In the genomic region with DNA sequence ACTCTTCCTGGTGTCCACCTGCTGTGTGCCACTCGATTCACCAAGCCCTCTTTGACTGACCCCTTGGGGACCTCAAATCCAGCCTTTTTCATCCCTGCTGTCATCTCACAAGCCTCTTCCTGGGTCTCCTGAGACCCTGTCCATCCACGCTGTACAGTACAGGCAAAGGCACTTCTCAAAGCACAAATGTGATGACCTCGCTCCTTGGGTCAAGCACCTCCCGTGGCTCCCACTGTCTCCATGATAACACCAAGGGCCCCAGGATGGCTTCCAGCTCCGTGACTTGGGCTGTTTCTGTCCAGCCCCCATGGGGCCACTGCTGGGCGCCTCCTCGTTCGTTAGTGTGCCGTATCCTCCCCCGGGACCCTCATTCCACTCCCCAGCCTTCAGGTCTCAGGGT, we compare ENCODE assay signal across 28 cellular contexts. TPM values are rescaled to one million over a fixed set of nuclear protein-coding genes. Genes with fewer than 3 reads are reported as not detected.
DNase-seq lines count a peak whose midpoint lies in the region; ATAC-seq and TF ChIP-seq lines count a peak whose summit lies in the region.
"Had no signal": no experiment of that assay in that cellular context is flagged by ENCODE, and none has a peak within 500 bp of the region (broad histone marks: within the 10 kb centered on the region; RNA-seq: fewer than 3 reads in every experiment).

No MANE protein-coding gene starts in this region.

- no peaks in the 10 kb centered on the region for H3K9me3 Mint-ChIP-seq in CD8-positive, alpha-beta T cell
- peaks cover 6% of the 10 kb centered on the region for H3K9me3 Mint-ChIP-seq in glutamatergic neuron (ENCODE audit: unreplicated experiment)
- H3K9me3 Mint-ChIP-seq: activated naive CD4-positive, alpha-beta T cell treated with anti-CD3 and anti-CD28 coated beads, Interleukin-2, amount 10 ng/mL, durations not matched to agents 7 days and 5 days; activated T-cell treated with anti-CD3 and anti-CD28 coated beads, Interleukin-2, amount 50 U/mL, for 72 hours; effector memory CD8-positive, alpha-beta T cell; naive B cell had no signal

- no peaks in the 10 kb centered on the region for H3K9me3 ChIP-seq in CD8-positive, alpha-beta T cell (ENCODE audit: low read length)
- H3K9me3 ChIP-seq in OCI-LY1 (ENCODE audit: low read length) (no peaks in the 10 kb centered on the region), gastrocnemius medialis (no peaks in the 10 kb centered on the region), left ventricle myocardium inferior (replicated peaks) (no peaks in the 10 kb centered on the region)
- H3K9me3 ChIP-seq: BLaER1 treated with 17β-estradiol and CSF1 and Interleukin-3, amounts not matched to agents 10 nM and 100 nM; colonic mucosa; stomach; tibial artery had no signal

- no peaks in the 10 kb centered on the region for H3K36me3 ChIP-seq in CD8-positive, alpha-beta T cell (ENCODE audit: insufficient read depth, low read length)
- H3K36me3 ChIP-seq in OCI-LY1 (ENCODE audit: insufficient read depth, low read length) (no peaks in the 10 kb centered on the region), gastrocnemius medialis (no peaks in the 10 kb centered on the region), left ventricle myocardium inferior (no peaks in the 10 kb centered on the region)
- H3K36me3 ChIP-seq: BLaER1 treated with 17β-estradiol and CSF1 and Interleukin-3, amounts not matched to agents 10 nM and 100 nM; colonic mucosa; stomach; tibial artery had no signal

- no peaks in the 10 kb centered on the region for H3K4me1 ChIP-seq in CD8-positive, alpha-beta T cell (ENCODE audit: insufficient read depth, low read length)
- H3K4me1 ChIP-seq in OCI-LY1 (ENCODE audit: insufficient read depth, low read length, severe bottlenecking) (peaks cover 26% of the 10 kb centered on the region), gastrocnemius medialis (peaks cover 64 to 74% of the 10 kb centered on the region in 2 donors), left ventricle myocardium inferior (peaks cover 24% of the 10 kb centered on the region)
- H3K4me1 ChIP-seq: colonic mucosa, tibial artery had no signal

- no peaks in the 10 kb centered on the region for H3K27me3 ChIP-seq in CD8-positive, alpha-beta T cell (ENCODE audit: insufficient read depth, low read length)
- H3K27me3 ChIP-seq in OCI-LY1 (ENCODE audit: insufficient read depth, low read length) (no peaks in the 10 kb centered on the region), gastrocnemius medialis (no peaks in the 10 kb centered on the region), left ventricle myocardium inferior (ENCODE audit: low read depth) (no peaks in the 10 kb centered on the region)
- H3K27me3 ChIP-seq: BLaER1 treated with 17β-estradiol and CSF1 and Interleukin-3, amounts not matched to agents 10 nM and 100 nM; colonic mucosa; stomach; tibial artery had no signal

- H3F3A ChIP-seq in OCI-LY1 (ENCODE audit: insufficient read depth, low read length) = 0 out of 2 replicates have a peak, but pooled peaks cover 4% of the 10 kb centered on the region

- no peaks in the 10 kb centered on the region for H3K9me2 ChIP-seq in OCI-LY1 (ENCODE audit: low read depth, low read length)

- TF ChIP-seq CTCF in CD8-positive, alpha-beta T cell (IDR thresholded peaks at IDR 0.05) = no peak
- no peak for TF ChIP-seq CTCF in OCI-LY1 (IDR thresholded peaks at IDR 0.05; ENCODE audit: low read length)
- no peak for TF ChIP-seq CTCF in glutamatergic neuron (IDR thresholded peaks at IDR 0.05; ENCODE audit: partially characterized antibody, unreplicated experiment)
- TF ChIP-seq CTCF in gastrocnemius medialis (IDR thresholded peaks at IDR 0.05 in 4 of 5, conservative IDR thresholded peaks at IDR 0.05 in 1 of 5) = no peak
- TF ChIP-seq CTCF in left ventricle myocardium inferior (IDR thresholded peaks at IDR 0.05; ENCODE audit: borderline replicate concordance) = no peak

- H3K4me3 Mint-ChIP-seq in CD8-positive, alpha-beta T cell = no peak overlapping the region
- peak overlapping the region; percentile 69 for H3K4me3 Mint-ChIP-seq in glutamatergic neuron (ENCODE audit: unreplicated experiment)
- H3K4me3 Mint-ChIP-seq: activated naive CD4-positive, alpha-beta T cell treated with anti-CD3 and anti-CD28 coated beads, Interleukin-2, amount 10 ng/mL, durations not matched to agents 7 days and 5 days; activated T-cell treated with anti-CD3 and anti-CD28 coated beads, Interleukin-2, amount 50 U/mL, for 72 hours; effector memory CD8-positive, alpha-beta T cell had no signal

- no peak for DNase-seq in CD8-positive, alpha-beta T cell
- DNase-seq in glutamatergic neuron = no peak
- no peak for DNase-seq in gastrocnemius medialis
- no peak for DNase-seq in activated effector memory CD4-positive, alpha-beta T cell treated with Interleukin-2 at 50 U/mL for 16 hours
- no peak for DNase-seq in NCI-H524 treated with DMSO at 0.1 percent for 48 hours (lab: John Stamatoyannopoulos, UW)
- DNase-seq in left ventricle myocardium inferior = no peak
- DNase-seq: activated CD4-positive, alpha-beta T cell treated with anti-CD3 and anti-CD28 coated beads for 4 hours; activated naive CD4-positive, alpha-beta T cell treated with anti-CD3 and anti-CD28 coated beads, Interleukin-2, amount 10 ng/mL, durations not matched to agents 7 days and 5 days; activated T-cell treated with anti-CD3 and anti-CD28 coated beads, Interleukin-2, amount 50 U/mL, for 72 hours; amniotic stem cell; colonic mucosa; effector memory CD8-positive, alpha-beta T cell; hippocampal formation; left ventricle myocardium superior; naive B cell; NCI-H1436; nucleus accumbens; OCI-M1; stomach; T-helper 2 cell; tibial artery had no signal

- no peaks in the 10 kb centered on the region for H4K20me1 ChIP-seq in OCI-LY1 (ENCODE audit: insufficient read depth, low read length)

- TF ChIP-seq POLR2A in gastrocnemius medialis (IDR thresholded peaks at IDR 0.05) = no peak

- no peak overlapping the region for H3K4me3 ChIP-seq in CD8-positive, alpha-beta T cell (ENCODE audit: low read depth, low read length)
- H3K4me3 ChIP-seq in OCI-LY1 (ENCODE audit: low read depth, low read length, poor library complexity, severe bottlenecking) (no peak overlapping the region), gastrocnemius medialis (no peak overlapping the region), left ventricle myocardium inferior (no peak overlapping the region)
- H3K4me3 ChIP-seq: BLaER1 treated with 17β-estradiol and CSF1 and Interleukin-3, amounts not matched to agents 10 nM and 100 nM; colonic mucosa; stomach; tibial artery had no signal

- H3K4me2 ChIP-seq in OCI-LY1 (ENCODE audit: low read length) = no peak overlapping the region
- H3K4me2 ChIP-seq: BLaER1 treated with 17β-estradiol and CSF1 and Interleukin-3, amounts not matched to agents 10 nM and 100 nM had no signal

- H3K27ac ChIP-seq in CD8-positive, alpha-beta T cell (ENCODE audit: low read depth, low read length) = no peak overlapping the region
- H3K27ac ChIP-seq in OCI-LY1 (ENCODE audit: low read depth, low read length, poor library complexity, severe bottlenecking) = peak overlapping the region; percentile 72
- peak overlapping the region; percentile 98 to 100 (median 98) for H3K27ac ChIP-seq in gastrocnemius medialis
- H3K27ac ChIP-seq in left ventricle myocardium inferior (replicated peaks) = no peak overlapping the region
- H3K27ac ChIP-seq: BLaER1 treated with 17β-estradiol and CSF1 and Interleukin-3, amounts not matched to agents 10 nM and 100 nM; colonic mucosa; stomach; tibial artery had no signal

- in situ Hi-C loops in gastrocnemius medialis (cut with MboI; ENCODE audit: low sequenced_read_pairs in 4 of 4) = no loop called here

- H3K27ac Mint-ChIP-seq in CD8-positive, alpha-beta T cell = peak overlapping the region; percentile 37
- peak overlapping the region; percentile 18 for H3K27ac Mint-ChIP-seq in glutamatergic neuron (ENCODE audit: unreplicated experiment)
- H3K27ac Mint-ChIP-seq: activated naive CD4-positive, alpha-beta T cell treated with anti-CD3 and anti-CD28 coated beads, Interleukin-2, amount 10 ng/mL, durations not matched to agents 7 days and 5 days; activated T-cell treated with anti-CD3 and anti-CD28 coated beads, Interleukin-2, amount 50 U/mL, for 72 hours had no signal

- no peaks in the 10 kb centered on the region for H3K36me3 Mint-ChIP-seq in CD8-positive, alpha-beta T cell
- H3K36me3 Mint-ChIP-seq in glutamatergic neuron (ENCODE audit: unreplicated experiment) = no peaks in the 10 kb centered on the region
- H3K36me3 Mint-ChIP-seq: activated naive CD4-positive, alpha-beta T cell treated with anti-CD3 and anti-CD28 coated beads, Interleukin-2, amount 10 ng/mL, durations not matched to agents 7 days and 5 days; naive B cell had no signal

- POLR2A ChIA-PET in CD8-positive, alpha-beta T cell (lab: Charles Lee) = no interaction called here

- intact Hi-C loops in CD8-positive, alpha-beta T cell (cut with DNase I, micrococcal nuclease) = no loop called here
- intact Hi-C loops in gastrocnemius medialis (cut with DNase I; ENCODE audit: low total_unique reads) (no loop called here), left ventricle myocardium inferior (cut with micrococcal nuclease) (no loop called here)

- ATAC-seq in CD8-positive, alpha-beta T cell = no peak
- no peak for ATAC-seq in gastrocnemius medialis
- ATAC-seq: activated T-cell treated with anti-CD3 and anti-CD28 coated beads, Interleukin-2, amount 50 U/mL, for 72 hours; effector memory CD8-positive, alpha-beta T cell; left ventricle myocardium superior; Right ventricle myocardium inferior had no signal

- CTCF ChIA-PET in CD8-positive, alpha-beta T cell (lab: Charles Lee) = no interaction called here

- no peak overlapping the region for H2AFZ ChIP-seq in OCI-LY1 (ENCODE audit: low read length)

- H3K79me2 ChIP-seq in OCI-LY1 (ENCODE audit: insufficient read depth, low read length) = no peaks in the 10 kb centered on the region

- no peaks in the 10 kb centered on the region for H3K27me3 Mint-ChIP-seq in CD8-positive, alpha-beta T cell (ENCODE audit: low read depth)
- H3K27me3 Mint-ChIP-seq in glutamatergic neuron (ENCODE audit: unreplicated experiment) = peaks cover 3% of the 10 kb centered on the region
- H3K27me3 Mint-ChIP-seq: activated naive CD4-positive, alpha-beta T cell treated with anti-CD3 and anti-CD28 coated beads, Interleukin-2, amount 10 ng/mL, durations not matched to agents 7 days and 5 days; effector memory CD8-positive, alpha-beta T cell; naive B cell had no signal

- peaks cover 10% of the 10 kb centered on the region for H3K4me1 Mint-ChIP-seq in CD8-positive, alpha-beta T cell (ENCODE audit: low read depth)
- H3K4me1 Mint-ChIP-seq in glutamatergic neuron (ENCODE audit: low read depth, unreplicated experiment) = peaks cover 20% of the 10 kb centered on the region

- no peak overlapping the region; the same call in 1 of the 2 replicates for H3K9ac ChIP-seq in OCI-LY1 (ENCODE audit: low read length)
- H3K9ac ChIP-seq: BLaER1 treated with 17β-estradiol and CSF1 and Interleukin-3, amounts not matched to agents 10 nM and 100 nM had no signal

RNA-seq across cellular contexts. Expression of a gene that starts 28.7 kb away (rescaled TPM):
- total RNA-seq in CD8-positive, alpha-beta T cell = 10 to 100 TPM; 34.6 to 37.0 TPM
- total RNA-seq in glutamatergic neuron (ENCODE audit: unreplicated experiment) (not detected), gastrocnemius medialis (not detected), left ventricle myocardium inferior (not detected)
- total RNA-seq: bronchial epithelial cell, fibroblast of villous mesenchyme, left ventricle myocardium superior, NCI-H460, Right ventricle myocardium inferior had no signal

RNA-seq across cellular contexts. Expression of a gene that starts 59.0 kb away (rescaled TPM):
- total RNA-seq in CD8-positive, alpha-beta T cell = not detected
- total RNA-seq in glutamatergic neuron (ENCODE audit: unreplicated experiment) (not detected), gastrocnemius medialis (not detected), left ventricle myocardium inferior (not detected)
- total RNA-seq: activated CD8-positive, alpha-beta memory T cell treated with anti-CD3 and anti-CD28 coated beads for 36 hours; activated T-cell treated with anti-CD3 and anti-CD28 coated beads, Interleukin-2, amount 50 U/mL, for 72 hours; bronchial epithelial cell; colonic mucosa; left ventricle myocardium superior; NCI-H460; Right ventricle myocardium inferior; stomach had no signal

Comparison
In these comparisons a context has a peak if more than half of its experiments do, and no peak if none do; other contexts are left out.
1. H3K27ac ChIP-seq: peak in OCI-LY1 (single experiment) and gastrocnemius medialis (4 of 4); none in CD8-positive, alpha-beta T cell (single experiment) and left ventricle myocardium inferior (single experiment).
2. RNA of a gene that starts 28.7 kb away (total RNA-seq): 34.6 to 37.0 TPM in CD8-positive, alpha-beta T cell; not detected in glutamatergic neuron (single experiment), not detected in gastrocnemius medialis and not detected in left ventricle myocardium inferior (single experiment); every median in the first group is over 10 times any median in the second.